In genomic region chrX:38881727-38882126, GRCh38 we compare ENCODE assay signal across 16 cellular contexts.
DNase-seq lines count a peak whose midpoint lies in the region; ATAC-seq and TF ChIP-seq lines count a peak whose summit lies in the region.
"Had no signal": no experiment of that assay in that cellular context is flagged by ENCODE, and none has a peak within 500 bp of the region (broad histone marks: within the 10 kb centered on the region; RNA-seq: fewer than 3 reads in every experiment).

No MANE protein-coding gene starts in this region.

- H3K36me3 ChIP-seq in brain microvascular endothelial cell (replicated peaks) = no peaks in the 10 kb centered on the region
- H3K36me3 ChIP-seq: MG63, ovary, stomach, WERI-Rb-1 had no signal

- POLR2A ChIA-PET in activated B cell treated with CpG ODN at 0.5 μM for 24 hours (lab: Charles Lee) = interaction anchor here (7.0 kb wide), 1 partner anchor 76 kb away, joined by 105 read pairs; no protein-coding TSS in a partner anchor
- POLR2A ChIA-PET in MCF 10A (lab: Yijun Ruan, JAX) = interaction anchor here (0.9 kb wide), 1 partner anchor 65 kb away, joined by 3 read pairs; no protein-coding TSS in a partner anchor

- peaks cover 44% of the 10 kb centered on the region for H3K4me1 Mint-ChIP-seq in activated B cell treated with CpG ODN at 0.5 μM for 24 hours
- no peaks in the 10 kb centered on the region for H3K4me1 Mint-ChIP-seq in MCF 10A (ENCODE audit: insufficient read depth, unreplicated experiment)

- DNase-seq in CD1c-positive myeloid dendritic cell (ENCODE audit: extremely low spot score) (peak; percentile 45), HL-60 (ENCODE audit: low read depth in 1 of 2, low spot score in 1 of 2) (peak in 1 of 2 experiments; percentile 16), activated B cell treated with CpG ODN at 0.5 μM for 24 hours (no peak), T-helper 1 cell (no peak), MCF 10A (ENCODE audit: unreplicated experiment) (no peak), brain microvascular endothelial cell (no peak)
- DNase-seq: activated CD8-positive, alpha-beta memory T cell treated with anti-CD3 and anti-CD28 coated beads, Interleukin-2, amount 10 ng/mL, durations not matched to agents 7 days and 5 days; MG63; ovary; stomach; WERI-Rb-1 had no signal

- H3K27me3 Mint-ChIP-seq in activated B cell treated with CpG ODN at 0.5 μM for 24 hours (no peaks in the 10 kb centered on the region), MCF 10A (ENCODE audit: insufficient read depth, unreplicated experiment) (peaks cover 44% of the 10 kb centered on the region)
- H3K27me3 Mint-ChIP-seq: activated CD8-positive, alpha-beta memory T cell treated with anti-CD3 and anti-CD28 coated beads, Interleukin-2, amount 10 ng/mL, durations not matched to agents 7 days and 5 days had no signal

- H3K4me3 ChIP-seq in HL-60 (replicated peaks; ENCODE audit: insufficient read depth, low read length) (no peak overlapping the region), brain microvascular endothelial cell (ENCODE audit: low read depth, low read length) (no peak overlapping the region)
- H3K4me3 ChIP-seq: coronary artery, GM23338, hepatocyte, MG63, ovary, stomach had no signal

- H3K27me3 ChIP-seq in HL-60 (ENCODE audit: insufficient read depth, poor library complexity, severe bottlenecking) (no peaks in the 10 kb centered on the region), brain microvascular endothelial cell (replicated peaks) (no peaks in the 10 kb centered on the region)
- H3K27me3 ChIP-seq: hepatocyte, MG63, ovary had no signal

- ATAC-seq in GM21447 (IDR thresholded peaks at IDR 0.05; ENCODE audit: unreplicated experiment) (peak; percentile 47), activated B cell treated with CpG ODN at 0.5 μM for 24 hours (ENCODE audit: low read depth) (no peak), HG03139 (IDR thresholded peaks at IDR 0.05; ENCODE audit: unreplicated experiment) (no peak)
- ATAC-seq: activated CD8-positive, alpha-beta memory T cell treated with anti-CD3 and anti-CD28 coated beads, Interleukin-2, amount 10 ng/mL, durations not matched to agents 7 days and 5 days; GM23338 had no signal

- H3K27ac ChIP-seq in HL-60 (replicated peaks) (peak overlapping the region; percentile 8), brain microvascular endothelial cell (no peak overlapping the region)
- H3K27ac ChIP-seq: coronary artery, hepatocyte, ovary, WERI-Rb-1 had no signal

- H3K27ac Mint-ChIP-seq in activated B cell treated with CpG ODN at 0.5 μM for 24 hours = peak overlapping the region; percentile 24
- no peak overlapping the region for H3K27ac Mint-ChIP-seq in MCF 10A (ENCODE audit: low read depth, unreplicated experiment)
- H3K27ac Mint-ChIP-seq: activated CD8-positive, alpha-beta memory T cell treated with anti-CD3 and anti-CD28 coated beads, Interleukin-2, amount 10 ng/mL, durations not matched to agents 7 days and 5 days; GM23338 had no signal

- intact Hi-C loops in activated B cell treated with CpG ODN at 0.5 μM for 24 hours (cut with micrococcal nuclease) (loop anchor here (1.0 to 10.0 kb wide), 2 partner anchors 83 to 268 kb away; no protein-coding TSS in a partner anchor), MCF 10A (cut with micrococcal nuclease) (no loop called here)

- no peaks in the 10 kb centered on the region for H3K36me3 Mint-ChIP-seq in activated B cell treated with CpG ODN at 0.5 μM for 24 hours (ENCODE audit: low read depth)
- H3K36me3 Mint-ChIP-seq in MCF 10A (ENCODE audit: insufficient read depth, unreplicated experiment) = no peaks in the 10 kb centered on the region

- in situ Hi-C loops in brain microvascular endothelial cell (cut with HindIII; ENCODE audit: low pct_ligation_motif_present, low sequenced_read_pairs) = no loop called here

- peaks cover 2% of the 10 kb centered on the region for H3K9me3 Mint-ChIP-seq in activated B cell treated with CpG ODN at 0.5 μM for 24 hours
- H3K9me3 Mint-ChIP-seq in MCF 10A (ENCODE audit: unreplicated experiment) = no peaks in the 10 kb centered on the region
- H3K9me3 Mint-ChIP-seq: GM23338 had no signal

- H3K4me3 Mint-ChIP-seq in activated B cell treated with CpG ODN at 0.5 μM for 24 hours = peak overlapping the region; percentile 20
- no peak overlapping the region for H3K4me3 Mint-ChIP-seq in MCF 10A (ENCODE audit: unreplicated experiment)
- H3K4me3 Mint-ChIP-seq: activated CD8-positive, alpha-beta memory T cell treated with anti-CD3 and anti-CD28 coated beads, Interleukin-2, amount 10 ng/mL, durations not matched to agents 7 days and 5 days; GM23338 had no signal

- BruUV-seq in MCF 10A (replicated peaks; lab: Mats Ljungman, UMichigan) = no TSS peak

- CTCF ChIA-PET in activated B cell treated with CpG ODN at 0.5 μM for 24 hours (lab: Charles Lee) (no interaction called here), MCF 10A (lab: Yijun Ruan, JAX) (interaction anchor here (0.6 kb wide), 1 partner anchor 690 kb away, joined by 3 read pairs; no protein-coding TSS in a partner anchor)

- no peak for TF ChIP-seq CTCF in HL-60 (IDR thresholded peaks at IDR 0.05; ENCODE audit: insufficient read depth, low read length)
- no peak for TF ChIP-seq CTCF in activated B cell treated with CpG ODN at 0.5 μM for 24 hours (IDR thresholded peaks at IDR 0.05)
- no peak for TF ChIP-seq CTCF in MCF 10A (IDR thresholded peaks at IDR 0.05; ENCODE audit: unreplicated experiment)
- no peak for TF ChIP-seq CTCF in brain microvascular endothelial cell (IDR thresholded peaks at IDR 0.05; ENCODE audit: low read depth, low read length, missing control alignments)
